Comparison of ENCODE assay signal across 1 cellular context in the genomic region with DNA sequence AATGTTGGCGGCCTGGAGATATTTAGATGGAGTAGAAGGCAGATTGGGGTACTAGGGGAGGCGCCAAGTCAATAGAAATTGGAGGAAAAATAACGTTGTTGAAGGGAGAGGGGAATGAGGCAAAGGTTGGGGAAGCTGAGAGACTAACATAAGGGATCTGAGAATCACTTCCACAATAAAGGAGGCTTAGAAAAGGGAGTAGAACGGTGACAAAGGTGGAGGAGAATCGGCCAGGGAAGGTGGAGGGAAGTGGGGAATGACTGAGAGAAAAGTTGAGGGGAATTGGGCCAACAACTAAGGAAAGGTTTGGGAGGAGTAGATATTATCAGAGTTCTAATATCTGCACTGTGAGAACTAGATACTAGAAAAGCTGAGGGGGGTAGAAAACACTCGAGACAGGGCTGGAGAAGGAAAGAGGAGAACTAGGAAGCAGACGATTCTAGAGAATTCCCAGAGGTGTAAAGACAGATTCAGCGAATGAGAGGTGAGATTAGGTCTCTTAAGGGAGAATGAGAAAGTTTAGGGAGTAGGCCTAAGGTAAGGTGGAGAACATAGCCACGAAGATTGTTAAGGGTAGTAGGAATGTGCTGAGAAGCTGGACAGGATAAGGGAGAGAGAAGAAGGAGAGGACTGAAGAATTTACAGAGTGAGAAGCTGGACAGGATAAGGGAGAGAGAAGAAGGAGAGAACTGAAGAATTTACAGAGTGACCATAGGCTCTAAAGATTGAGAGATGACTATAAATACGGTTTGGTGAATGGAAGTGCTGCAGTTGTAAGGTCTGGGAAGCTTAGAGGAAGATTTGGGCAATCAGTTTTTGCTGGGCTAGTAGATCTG.
TF ChIP-seq lines count a peak whose summit lies in the region.

No MANE protein-coding gene starts in this region.

TF ChIP-seq in K562, 482 proteins besides CTCF, POLR2A, EP300 and RAD21 (continued from another document):
- TF ChIP-seq ZBTB26 (CRISPR knock-in tag; IDR thresholded peaks at IDR 0.05) (peak; percentile 71; the same call in 1 of the 2 replicates), SAP30 (IDR thresholded peaks at IDR 0.05; ENCODE audit: borderline replicate concordance, insufficient read depth, low read depth, low read length, poor library complexity, severe bottlenecking) (peak; percentile 66), GTF2E2 (tag; IDR thresholded peaks at IDR 0.05) (no peak), MTA2 (IDR thresholded peaks at IDR 0.05; ENCODE audit: low read depth) (0 out of 2 replicates have a peak, but pooled peaks have one; percentile 9), THRAP3 (IDR thresholded peaks at IDR 0.05; ENCODE audit: borderline replicate concordance) (peak; percentile 22; the same call in 1 of the 2 replicates)
